ENCODE assay signal across 1 cellular context in the genomic region with DNA sequence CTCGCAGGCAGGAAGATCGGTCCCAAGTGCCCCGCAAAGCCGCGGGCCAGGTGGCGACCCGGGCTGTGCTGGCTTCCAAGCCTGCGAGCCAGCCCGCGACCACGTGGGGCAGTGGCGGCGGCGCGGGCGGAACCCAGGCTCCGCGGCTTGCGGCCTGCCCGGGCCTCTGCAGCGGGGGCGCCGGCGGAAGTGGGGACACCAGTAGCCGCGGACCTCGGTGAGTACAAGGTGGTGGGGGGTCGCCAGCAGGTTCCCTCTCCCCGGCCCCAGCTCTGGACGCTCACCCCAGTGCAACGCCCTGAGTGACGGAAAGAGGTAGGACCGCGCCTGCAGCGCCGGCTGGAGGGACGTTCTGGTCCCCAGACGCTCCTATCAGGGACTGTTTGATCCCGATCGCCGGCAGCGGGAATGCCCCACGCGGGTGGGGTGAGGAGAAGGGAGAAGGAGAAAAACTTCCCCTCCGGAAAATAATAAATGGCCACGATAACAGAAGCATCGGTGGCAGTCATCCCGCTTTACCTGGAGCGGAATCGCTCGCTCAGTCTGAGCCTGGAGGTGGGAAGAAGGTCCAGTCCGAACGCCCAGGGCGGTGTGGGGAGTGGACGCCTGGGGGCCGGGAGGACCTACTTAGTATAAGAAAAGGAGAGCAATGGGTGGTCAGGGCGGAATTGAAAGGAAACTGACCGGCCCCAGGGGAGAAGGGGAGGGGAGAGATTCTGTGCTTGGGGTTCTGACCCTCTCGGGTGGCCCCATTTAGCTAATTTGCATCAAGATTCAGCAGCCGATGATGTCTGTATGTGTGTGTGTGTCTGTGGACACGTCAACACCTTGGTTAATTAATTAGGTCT.
TF ChIP-seq lines count a peak whose summit lies in the region.

A gene with protein sequence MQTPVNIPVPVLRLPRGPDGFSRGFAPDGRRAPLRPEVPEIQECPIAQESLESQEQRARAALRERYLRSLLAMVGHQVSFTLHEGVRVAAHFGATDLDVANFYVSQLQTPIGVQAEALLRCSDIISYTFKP (plus strand): TSS at position 198 of the 848 bp plus-strand sequence. CDS start 10,855 bp downstream, outside the sequence.

TF ChIP-seq in HepG2, 621 proteins besides CTCF, POLR2A, EP300 and RAD21 (continued from another document and continues in another):
- TF ChIP-seq, protein P1, sequence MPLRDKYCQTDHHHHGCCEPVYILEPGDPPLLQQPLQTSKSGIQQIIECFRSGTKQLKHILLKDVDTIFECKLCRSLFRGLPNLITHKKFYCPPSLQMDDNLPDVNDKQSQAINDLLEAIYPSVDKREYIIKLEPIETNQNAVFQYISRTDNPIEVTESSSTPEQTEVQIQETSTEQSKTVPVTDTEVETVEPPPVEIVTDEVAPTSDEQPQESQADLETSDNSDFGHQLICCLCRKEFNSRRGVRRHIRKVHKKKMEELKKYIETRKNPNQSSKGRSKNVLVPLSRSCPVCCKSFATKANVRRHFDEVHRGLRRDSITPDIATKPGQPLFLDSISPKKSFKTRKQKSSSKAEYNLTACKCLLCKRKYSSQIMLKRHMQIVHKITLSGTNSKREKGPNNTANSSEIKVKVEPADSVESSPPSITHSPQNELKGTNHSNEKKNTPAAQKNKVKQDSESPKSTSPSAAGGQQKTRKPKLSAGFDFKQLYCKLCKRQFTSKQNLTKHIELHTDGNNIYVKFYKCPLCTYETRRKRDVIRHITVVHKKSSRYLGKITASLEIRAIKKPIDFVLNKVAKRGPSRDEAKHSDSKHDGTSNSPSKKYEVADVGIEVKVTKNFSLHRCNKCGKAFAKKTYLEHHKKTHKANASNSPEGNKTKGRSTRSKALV (CRISPR knock-in tag; IDR thresholded peaks at IDR 0.05): 0 out of 2 replicates have a peak, but pooled peaks have one; percentile 36
- TF ChIP-seq RBFOX2 (IDR thresholded peaks at IDR 0.05; ENCODE audit: low read depth, low read length): peak; percentile 93
- no peak for TF ChIP-seq ARID2 (CRISPR knock-in tag; IDR thresholded peaks at IDR 0.05; ENCODE audit: borderline replicate concordance)
- TF ChIP-seq, protein P2, sequence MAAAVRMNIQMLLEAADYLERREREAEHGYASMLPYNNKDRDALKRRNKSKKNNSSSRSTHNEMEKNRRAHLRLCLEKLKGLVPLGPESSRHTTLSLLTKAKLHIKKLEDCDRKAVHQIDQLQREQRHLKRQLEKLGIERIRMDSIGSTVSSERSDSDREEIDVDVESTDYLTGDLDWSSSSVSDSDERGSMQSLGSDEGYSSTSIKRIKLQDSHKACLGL (CRISPR knock-in tag; IDR thresholded peaks at IDR 0.05): peak; percentile 96
- no peak for TF ChIP-seq NFRKB (IDR thresholded peaks at IDR 0.05)
- peak; percentile 90 for TF ChIP-seq ZC3H13 (CRISPR knock-in tag; IDR thresholded peaks at IDR 0.05)
- TF ChIP-seq RXRB (CRISPR knock-in tag; IDR thresholded peaks at IDR 0.05; ENCODE audit: borderline replicate concordance): peak; percentile 59; the same call in 1 of the 2 replicates
- TF ChIP-seq, protein P3, sequence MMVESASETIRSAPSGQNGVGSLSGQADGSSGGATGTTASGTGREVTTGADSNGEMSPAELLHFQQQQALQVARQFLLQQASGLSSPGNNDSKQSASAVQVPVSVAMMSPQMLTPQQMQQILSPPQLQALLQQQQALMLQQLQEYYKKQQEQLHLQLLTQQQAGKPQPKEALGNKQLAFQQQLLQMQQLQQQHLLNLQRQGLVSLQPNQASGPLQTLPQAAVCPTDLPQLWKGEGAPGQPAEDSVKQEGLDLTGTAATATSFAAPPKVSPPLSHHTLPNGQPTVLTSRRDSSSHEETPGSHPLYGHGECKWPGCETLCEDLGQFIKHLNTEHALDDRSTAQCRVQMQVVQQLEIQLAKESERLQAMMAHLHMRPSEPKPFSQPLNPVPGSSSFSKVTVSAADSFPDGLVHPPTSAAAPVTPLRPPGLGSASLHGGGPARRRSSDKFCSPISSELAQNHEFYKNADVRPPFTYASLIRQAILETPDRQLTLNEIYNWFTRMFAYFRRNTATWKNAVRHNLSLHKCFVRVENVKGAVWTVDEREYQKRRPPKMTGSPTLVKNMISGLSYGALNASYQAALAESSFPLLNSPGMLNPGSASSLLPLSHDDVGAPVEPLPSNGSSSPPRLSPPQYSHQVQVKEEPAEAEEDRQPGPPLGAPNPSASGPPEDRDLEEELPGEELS (CRISPR knock-in tag; IDR thresholded peaks at IDR 0.05): peak; percentile 58
- TF ChIP-seq ZNF501 (CRISPR knock-in tag; IDR thresholded peaks at IDR 0.05): peak; percentile 65; the same call in 1 of the 2 replicates
- TF ChIP-seq ZNF136 (CRISPR knock-in tag; IDR thresholded peaks at IDR 0.05; ENCODE audit: low read depth): 0 out of 2 replicates have a peak, but pooled peaks have one; percentile 63
- TF ChIP-seq HNRNPL (IDR thresholded peaks at IDR 0.05; ENCODE audit: low read depth, low read length): no peak
- 0 out of 2 replicates have a peak, but pooled peaks have one; percentile 19 for TF ChIP-seq WIZ (CRISPR knock-in tag; IDR thresholded peaks at IDR 0.05)
- TF ChIP-seq HNF4A (CRISPR knock-in tag; IDR thresholded peaks at IDR 0.05): peak; percentile 30; the same call in 1 of the 2 replicates
- TF ChIP-seq ZNF737 (CRISPR knock-in tag; IDR thresholded peaks at IDR 0.05; ENCODE audit: borderline replicate concordance): no peak
- TF ChIP-seq TGIF2 (CRISPR knock-in tag; IDR thresholded peaks at IDR 0.05): no peak
- peak; percentile 57 for TF ChIP-seq TEAD3 (CRISPR knock-in tag; optimal IDR thresholded peaks at IDR 0.05; ENCODE audit: borderline replicate concordance)
- TF ChIP-seq, protein P4, sequence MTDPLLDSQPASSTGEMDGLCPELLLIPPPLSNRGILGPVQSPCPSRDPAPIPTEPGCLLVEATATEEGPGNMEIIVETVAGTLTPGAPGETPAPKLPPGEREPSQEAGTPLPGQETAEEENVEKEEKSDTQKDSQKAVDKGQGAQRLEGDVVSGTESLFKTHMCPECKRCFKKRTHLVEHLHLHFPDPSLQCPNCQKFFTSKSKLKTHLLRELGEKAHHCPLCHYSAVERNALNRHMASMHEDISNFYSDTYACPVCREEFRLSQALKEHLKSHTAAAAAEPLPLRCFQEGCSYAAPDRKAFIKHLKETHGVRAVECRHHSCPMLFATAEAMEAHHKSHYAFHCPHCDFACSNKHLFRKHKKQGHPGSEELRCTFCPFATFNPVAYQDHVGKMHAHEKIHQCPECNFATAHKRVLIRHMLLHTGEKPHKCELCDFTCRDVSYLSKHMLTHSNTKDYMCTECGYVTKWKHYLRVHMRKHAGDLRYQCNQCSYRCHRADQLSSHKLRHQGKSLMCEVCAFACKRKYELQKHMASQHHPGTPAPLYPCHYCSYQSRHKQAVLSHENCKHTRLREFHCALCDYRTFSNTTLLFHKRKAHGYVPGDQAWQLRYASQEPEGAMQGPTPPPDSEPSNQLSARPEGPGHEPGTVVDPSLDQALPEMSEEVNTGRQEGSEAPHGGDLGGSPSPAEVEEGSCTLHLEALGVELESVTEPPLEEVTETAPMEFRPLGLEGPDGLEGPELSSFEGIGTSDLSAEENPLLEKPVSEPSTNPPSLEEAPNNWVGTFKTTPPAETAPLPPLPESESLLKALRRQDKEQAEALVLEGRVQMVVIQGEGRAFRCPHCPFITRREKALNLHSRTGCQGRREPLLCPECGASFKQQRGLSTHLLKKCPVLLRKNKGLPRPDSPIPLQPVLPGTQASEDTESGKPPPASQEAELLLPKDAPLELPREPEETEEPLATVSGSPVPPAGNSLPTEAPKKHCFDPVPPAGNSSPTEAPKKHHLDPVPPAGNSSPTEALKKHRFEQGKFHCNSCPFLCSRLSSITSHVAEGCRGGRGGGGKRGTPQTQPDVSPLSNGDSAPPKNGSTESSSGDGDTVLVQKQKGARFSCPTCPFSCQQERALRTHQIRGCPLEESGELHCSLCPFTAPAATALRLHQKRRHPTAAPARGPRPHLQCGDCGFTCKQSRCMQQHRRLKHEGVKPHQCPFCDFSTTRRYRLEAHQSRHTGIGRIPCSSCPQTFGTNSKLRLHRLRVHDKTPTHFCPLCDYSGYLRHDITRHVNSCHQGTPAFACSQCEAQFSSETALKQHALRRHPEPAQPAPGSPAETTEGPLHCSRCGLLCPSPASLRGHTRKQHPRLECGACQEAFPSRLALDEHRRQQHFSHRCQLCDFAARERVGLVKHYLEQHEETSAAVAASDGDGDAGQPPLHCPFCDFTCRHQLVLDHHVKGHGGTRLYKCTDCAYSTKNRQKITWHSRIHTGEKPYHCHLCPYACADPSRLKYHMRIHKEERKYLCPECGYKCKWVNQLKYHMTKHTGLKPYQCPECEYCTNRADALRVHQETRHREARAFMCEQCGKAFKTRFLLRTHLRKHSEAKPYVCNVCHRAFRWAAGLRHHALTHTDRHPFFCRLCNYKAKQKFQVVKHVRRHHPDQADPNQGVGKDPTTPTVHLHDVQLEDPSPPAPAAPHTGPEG (CRISPR knock-in tag; IDR thresholded peaks at IDR 0.05): no peak; the same call in 1 of the 2 replicates
- TF ChIP-seq NR2F2 (IDR thresholded peaks at IDR 0.05; ENCODE audit: borderline replicate concordance, low read depth): peak; percentile 34; the same call in 1 of the 2 replicates
- peak; percentile 39; the same call in 1 of the 2 replicates for TF ChIP-seq ZFP36L2 (CRISPR knock-in tag; IDR thresholded peaks at IDR 0.05)
- no peak for TF ChIP-seq ZMYM3 (CRISPR knock-in tag; IDR thresholded peaks at IDR 0.05)
- no peak for TF ChIP-seq ZNF660 (CRISPR knock-in tag; IDR thresholded peaks at IDR 0.05; ENCODE audit: borderline replicate concordance, low read depth)
- TF ChIP-seq, protein P5, sequence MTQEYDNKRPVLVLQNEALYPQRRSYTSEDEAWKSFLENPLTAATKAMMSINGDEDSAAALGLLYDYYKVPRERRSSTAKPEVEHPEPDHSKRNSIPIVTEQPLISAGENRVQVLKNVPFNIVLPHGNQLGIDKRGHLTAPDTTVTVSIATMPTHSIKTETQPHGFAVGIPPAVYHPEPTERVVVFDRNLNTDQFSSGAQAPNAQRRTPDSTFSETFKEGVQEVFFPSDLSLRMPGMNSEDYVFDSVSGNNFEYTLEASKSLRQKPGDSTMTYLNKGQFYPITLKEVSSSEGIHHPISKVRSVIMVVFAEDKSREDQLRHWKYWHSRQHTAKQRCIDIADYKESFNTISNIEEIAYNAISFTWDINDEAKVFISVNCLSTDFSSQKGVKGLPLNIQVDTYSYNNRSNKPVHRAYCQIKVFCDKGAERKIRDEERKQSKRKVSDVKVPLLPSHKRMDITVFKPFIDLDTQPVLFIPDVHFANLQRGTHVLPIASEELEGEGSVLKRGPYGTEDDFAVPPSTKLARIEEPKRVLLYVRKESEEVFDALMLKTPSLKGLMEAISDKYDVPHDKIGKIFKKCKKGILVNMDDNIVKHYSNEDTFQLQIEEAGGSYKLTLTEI (CRISPR knock-in tag; conservative IDR thresholded peaks at IDR 0.05): no peak
- TF ChIP-seq ZNF160 (CRISPR knock-in tag; IDR thresholded peaks at IDR 0.05): peak; percentile 92
- TF ChIP-seq, protein P6, sequence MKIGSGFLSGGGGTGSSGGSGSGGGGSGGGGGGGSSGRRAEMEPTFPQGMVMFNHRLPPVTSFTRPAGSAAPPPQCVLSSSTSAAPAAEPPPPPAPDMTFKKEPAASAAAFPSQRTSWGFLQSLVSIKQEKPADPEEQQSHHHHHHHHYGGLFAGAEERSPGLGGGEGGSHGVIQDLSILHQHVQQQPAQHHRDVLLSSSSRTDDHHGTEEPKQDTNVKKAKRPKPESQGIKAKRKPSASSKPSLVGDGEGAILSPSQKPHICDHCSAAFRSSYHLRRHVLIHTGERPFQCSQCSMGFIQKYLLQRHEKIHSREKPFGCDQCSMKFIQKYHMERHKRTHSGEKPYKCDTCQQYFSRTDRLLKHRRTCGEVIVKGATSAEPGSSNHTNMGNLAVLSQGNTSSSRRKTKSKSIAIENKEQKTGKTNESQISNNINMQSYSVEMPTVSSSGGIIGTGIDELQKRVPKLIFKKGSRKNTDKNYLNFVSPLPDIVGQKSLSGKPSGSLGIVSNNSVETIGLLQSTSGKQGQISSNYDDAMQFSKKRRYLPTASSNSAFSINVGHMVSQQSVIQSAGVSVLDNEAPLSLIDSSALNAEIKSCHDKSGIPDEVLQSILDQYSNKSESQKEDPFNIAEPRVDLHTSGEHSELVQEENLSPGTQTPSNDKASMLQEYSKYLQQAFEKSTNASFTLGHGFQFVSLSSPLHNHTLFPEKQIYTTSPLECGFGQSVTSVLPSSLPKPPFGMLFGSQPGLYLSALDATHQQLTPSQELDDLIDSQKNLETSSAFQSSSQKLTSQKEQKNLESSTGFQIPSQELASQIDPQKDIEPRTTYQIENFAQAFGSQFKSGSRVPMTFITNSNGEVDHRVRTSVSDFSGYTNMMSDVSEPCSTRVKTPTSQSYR (CRISPR knock-in tag; IDR thresholded peaks at IDR 0.05; ENCODE audit: borderline replicate concordance): peak; percentile 93
- TF ChIP-seq, protein P7, sequence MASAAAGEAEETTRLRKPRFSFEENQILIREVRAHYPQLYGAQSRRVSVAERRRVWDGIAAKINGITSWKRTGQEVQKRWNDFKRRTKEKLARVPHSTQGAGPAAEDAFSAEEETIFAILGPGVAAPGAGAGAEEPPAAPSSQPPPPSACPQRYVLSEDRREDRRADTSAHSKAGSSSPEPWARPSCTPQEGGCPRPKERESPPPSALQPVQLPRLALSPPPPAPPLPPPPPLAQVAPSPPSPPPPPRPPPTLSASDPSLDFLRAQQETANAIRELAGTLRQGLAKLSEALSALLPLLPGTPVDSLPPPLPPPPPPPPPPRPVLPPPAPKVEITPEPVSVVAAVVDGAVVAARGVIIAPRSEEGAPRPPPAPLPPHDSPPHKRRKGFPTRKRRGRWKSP (CRISPR knock-in tag; IDR thresholded peaks at IDR 0.05): peak; percentile 64; the same call in 1 of the 2 replicates
- peak; percentile 73; the same call in 1 of the 2 replicates for TF ChIP-seq TP53 (CRISPR knock-in tag; conservative IDR thresholded peaks at IDR 0.05)
- TF ChIP-seq ZNF225 (CRISPR knock-in tag; IDR thresholded peaks at IDR 0.05): peak; percentile 86; the same call in 1 of the 2 replicates
- no peak for TF ChIP-seq ZNF251 (CRISPR knock-in tag; IDR thresholded peaks at IDR 0.05)
- peak; percentile 94; the same call in 1 of the 2 replicates for TF ChIP-seq DNMT1 (CRISPR knock-in tag; IDR thresholded peaks at IDR 0.05)
- TF ChIP-seq SALL1 (CRISPR knock-in tag; IDR thresholded peaks at IDR 0.05): peak; percentile 87
- TF ChIP-seq ZNF263 (CRISPR knock-in tag; IDR thresholded peaks at IDR 0.05): peak; percentile 73
- TF ChIP-seq TRIM24 (CRISPR knock-in tag; IDR thresholded peaks at IDR 0.05): no peak
- TF ChIP-seq RFX1 (IDR thresholded peaks at IDR 0.05): no peak
- no peak for TF ChIP-seq ZBTB8A (CRISPR knock-in tag; IDR thresholded peaks at IDR 0.05; ENCODE audit: borderline replicate concordance, low read depth)
- peak; percentile 34; the same call in 1 of the 2 replicates for TF ChIP-seq NAIF1 (CRISPR knock-in tag; IDR thresholded peaks at IDR 0.05; ENCODE audit: borderline replicate concordance)
- peak; percentile 90 for TF ChIP-seq SIN3B (IDR thresholded peaks at IDR 0.05; ENCODE audit: low read length)
- TF ChIP-seq HMG20A (CRISPR knock-in tag; IDR thresholded peaks at IDR 0.05; ENCODE audit: borderline replicate concordance): no peak
- no peak; the same call in 1 of the 2 replicates for TF ChIP-seq ZNF367 (CRISPR knock-in tag; IDR thresholded peaks at IDR 0.05; ENCODE audit: borderline replicate concordance)
- TF ChIP-seq DMAP1 (CRISPR knock-in tag; IDR thresholded peaks at IDR 0.05): peak; percentile 88
- TF ChIP-seq PHF21A (CRISPR knock-in tag; IDR thresholded peaks at IDR 0.05): peak; percentile 61
- TF ChIP-seq ZNF615 (CRISPR knock-in tag; IDR thresholded peaks at IDR 0.05; ENCODE audit: borderline replicate concordance): peak; percentile 60; the same call in 1 of the 2 replicates
